Comparison of ENCODE assay signal across 1 cellular context in the genomic region with DNA sequence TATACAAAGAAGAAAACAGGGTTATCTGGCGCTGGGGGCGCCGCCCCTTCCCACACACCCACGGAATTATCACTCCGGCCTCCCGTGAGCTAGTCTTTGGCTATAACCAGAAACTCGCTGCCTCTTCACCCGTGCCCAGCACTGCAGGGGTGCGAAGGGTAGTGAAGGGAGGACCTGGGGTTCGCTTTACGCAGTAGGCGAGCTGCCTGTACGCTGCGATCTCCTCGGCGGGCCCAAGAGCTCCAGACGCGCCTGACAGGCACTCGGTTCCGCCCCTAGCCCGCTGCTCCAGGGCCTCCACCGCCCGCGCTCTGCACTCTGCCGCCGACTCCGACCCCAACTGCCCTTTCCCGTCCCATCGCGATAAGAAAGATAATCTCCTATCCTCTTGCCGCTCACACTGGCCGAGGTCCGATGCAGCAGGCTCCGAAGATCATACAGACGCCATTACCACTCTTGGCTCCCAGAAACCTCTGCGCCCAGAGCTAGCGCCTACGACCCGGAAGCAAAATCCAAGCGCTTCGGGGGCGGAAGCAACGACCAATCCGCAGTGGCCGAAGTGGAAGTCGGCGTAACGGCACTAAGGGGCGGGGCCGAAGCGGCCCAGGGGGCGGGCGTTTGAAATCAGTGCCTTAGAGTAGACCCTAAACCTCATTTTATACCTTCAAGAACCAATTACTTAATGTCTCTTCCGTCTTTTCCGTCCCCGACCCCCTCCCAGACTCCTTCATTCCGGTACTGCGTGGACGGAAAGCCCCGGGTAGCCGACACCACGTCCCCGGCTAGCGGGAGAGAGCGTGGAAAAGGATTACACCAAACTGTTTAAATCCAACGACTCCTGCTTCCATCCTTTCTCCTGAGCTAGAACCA.
TF ChIP-seq lines count a peak whose summit lies in the region.

A gene (minus strand): TSS at position 458 of the 870 bp plus-strand sequence. CDS start 1,371 bp downstream, outside the sequence.
A gene (plus strand): TSS at position 611 of the 870 bp plus-strand sequence. CDS start 23,664 bp downstream, outside the sequence.

TF ChIP-seq in K562, 482 proteins besides CTCF, POLR2A, EP300 and RAD21 (continued from another document and continues in another):
- TF ChIP-seq POU5F1 (IDR thresholded peaks at IDR 0.05; ENCODE audit: borderline replicate concordance, low read depth, low read length, partially characterized antibody) (no peak), TAF1 (IDR thresholded peaks at IDR 0.05; ENCODE audit: control insufficient read depth, extremely low read depth, insufficient read depth, low read length, severe bottlenecking) (peak; percentile 92), PTTG1 (tag; IDR thresholded peaks at IDR 0.05; ENCODE audit: low read depth) (no peak), HDAC6 (IDR thresholded peaks at IDR 0.05; ENCODE audit: low read depth, low read length) (no peak), ZNF551 (CRISPR knock-in tag; IDR thresholded peaks at IDR 0.05) (no peak), KAT8 (IDR thresholded peaks at IDR 0.05; ENCODE audit: low read depth) (no peak), MAZ (CRISPR knock-in tag; conservative IDR thresholded peaks at IDR 0.05 in 1 of 2, IDR thresholded peaks at IDR 0.05 in 1 of 2) (peak; percentile 38 to 40; a peak in 1 of 4 replicates), ZNF584 (CRISPR knock-in tag; IDR thresholded peaks at IDR 0.05; ENCODE audit: low read depth) (no peak), HNRNPUL1 (IDR thresholded peaks at IDR 0.05; ENCODE audit: low read length) (no peak), CXXC5 (CRISPR knock-in tag; IDR thresholded peaks at IDR 0.05) (peak; percentile 90), ZNF232 (CRISPR knock-in tag; IDR thresholded peaks at IDR 0.05) (no peak), MCM2 (IDR thresholded peaks at IDR 0.05; ENCODE audit: low read depth) (no peak), COPS2 (conservative IDR thresholded peaks at IDR 0.05) (no peak), RFX7 (CRISPR knock-in tag; IDR thresholded peaks at IDR 0.05) (no peak), SIX5 (IDR thresholded peaks at IDR 0.05; ENCODE audit: borderline replicate concordance in 1 of 2, insufficient read depth in 1 of 2, low read depth in 1 of 2, low read length in 2 of 2) (peak in 1 of 2 experiments; percentile 37; a peak in 1 of 4 replicates), MTA1 (IDR thresholded peaks at IDR 0.05; ENCODE audit: borderline replicate concordance) (no peak), CCAR2 (IDR thresholded peaks at IDR 0.05; ENCODE audit: low read depth, low read length) (no peak), WHSC1 (IDR thresholded peaks at IDR 0.05; ENCODE audit: low read length) (no peak), NBN (IDR thresholded peaks at IDR 0.05; ENCODE audit: low read depth) (no peak), ZNF124 (CRISPR knock-in tag; IDR thresholded peaks at IDR 0.05) (no peak), FOXJ2 (tag; IDR thresholded peaks at IDR 0.05) (no peak; the same call in 1 of the 2 replicates), FOXA1 (IDR thresholded peaks at IDR 0.05; ENCODE audit: borderline replicate concordance) (no peak), ZFP30 (CRISPR knock-in tag; IDR thresholded peaks at IDR 0.05; ENCODE audit: borderline replicate concordance) (no peak), NRF1 (conservative IDR thresholded peaks at IDR 0.05 in 1 of 2, IDR thresholded peaks at IDR 0.05 in 1 of 2) (peak; percentile 28 to 34; a peak in 2 of 4 replicates), CEBPB (tag; IDR thresholded peaks at IDR 0.05) (no peak)
- TF ChIP-seq, protein P1, sequence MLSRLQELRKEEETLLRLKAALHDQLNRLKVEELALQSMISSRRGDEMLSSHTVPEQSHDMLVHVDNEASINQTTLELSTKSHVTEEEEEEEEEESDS (CRISPR knock-in tag; IDR thresholded peaks at IDR 0.05) = no peak
- TF ChIP-seq, protein P2, sequence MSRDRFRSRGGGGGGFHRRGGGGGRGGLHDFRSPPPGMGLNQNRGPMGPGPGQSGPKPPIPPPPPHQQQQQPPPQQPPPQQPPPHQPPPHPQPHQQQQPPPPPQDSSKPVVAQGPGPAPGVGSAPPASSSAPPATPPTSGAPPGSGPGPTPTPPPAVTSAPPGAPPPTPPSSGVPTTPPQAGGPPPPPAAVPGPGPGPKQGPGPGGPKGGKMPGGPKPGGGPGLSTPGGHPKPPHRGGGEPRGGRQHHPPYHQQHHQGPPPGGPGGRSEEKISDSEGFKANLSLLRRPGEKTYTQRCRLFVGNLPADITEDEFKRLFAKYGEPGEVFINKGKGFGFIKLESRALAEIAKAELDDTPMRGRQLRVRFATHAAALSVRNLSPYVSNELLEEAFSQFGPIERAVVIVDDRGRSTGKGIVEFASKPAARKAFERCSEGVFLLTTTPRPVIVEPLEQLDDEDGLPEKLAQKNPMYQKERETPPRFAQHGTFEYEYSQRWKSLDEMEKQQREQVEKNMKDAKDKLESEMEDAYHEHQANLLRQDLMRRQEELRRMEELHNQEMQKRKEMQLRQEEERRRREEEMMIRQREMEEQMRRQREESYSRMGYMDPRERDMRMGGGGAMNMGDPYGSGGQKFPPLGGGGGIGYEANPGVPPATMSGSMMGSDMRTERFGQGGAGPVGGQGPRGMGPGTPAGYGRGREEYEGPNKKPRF (IDR thresholded peaks at IDR 0.05; ENCODE audit: low read depth, low read length) = no peak
- TF ChIP-seq, protein P3, sequence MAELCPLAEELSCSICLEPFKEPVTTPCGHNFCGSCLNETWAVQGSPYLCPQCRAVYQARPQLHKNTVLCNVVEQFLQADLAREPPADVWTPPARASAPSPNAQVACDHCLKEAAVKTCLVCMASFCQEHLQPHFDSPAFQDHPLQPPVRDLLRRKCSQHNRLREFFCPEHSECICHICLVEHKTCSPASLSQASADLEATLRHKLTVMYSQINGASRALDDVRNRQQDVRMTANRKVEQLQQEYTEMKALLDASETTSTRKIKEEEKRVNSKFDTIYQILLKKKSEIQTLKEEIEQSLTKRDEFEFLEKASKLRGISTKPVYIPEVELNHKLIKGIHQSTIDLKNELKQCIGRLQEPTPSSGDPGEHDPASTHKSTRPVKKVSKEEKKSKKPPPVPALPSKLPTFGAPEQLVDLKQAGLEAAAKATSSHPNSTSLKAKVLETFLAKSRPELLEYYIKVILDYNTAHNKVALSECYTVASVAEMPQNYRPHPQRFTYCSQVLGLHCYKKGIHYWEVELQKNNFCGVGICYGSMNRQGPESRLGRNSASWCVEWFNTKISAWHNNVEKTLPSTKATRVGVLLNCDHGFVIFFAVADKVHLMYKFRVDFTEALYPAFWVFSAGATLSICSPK (IDR thresholded peaks at IDR 0.05; ENCODE audit: borderline replicate concordance) = no peak
- TF ChIP-seq, protein P4, sequence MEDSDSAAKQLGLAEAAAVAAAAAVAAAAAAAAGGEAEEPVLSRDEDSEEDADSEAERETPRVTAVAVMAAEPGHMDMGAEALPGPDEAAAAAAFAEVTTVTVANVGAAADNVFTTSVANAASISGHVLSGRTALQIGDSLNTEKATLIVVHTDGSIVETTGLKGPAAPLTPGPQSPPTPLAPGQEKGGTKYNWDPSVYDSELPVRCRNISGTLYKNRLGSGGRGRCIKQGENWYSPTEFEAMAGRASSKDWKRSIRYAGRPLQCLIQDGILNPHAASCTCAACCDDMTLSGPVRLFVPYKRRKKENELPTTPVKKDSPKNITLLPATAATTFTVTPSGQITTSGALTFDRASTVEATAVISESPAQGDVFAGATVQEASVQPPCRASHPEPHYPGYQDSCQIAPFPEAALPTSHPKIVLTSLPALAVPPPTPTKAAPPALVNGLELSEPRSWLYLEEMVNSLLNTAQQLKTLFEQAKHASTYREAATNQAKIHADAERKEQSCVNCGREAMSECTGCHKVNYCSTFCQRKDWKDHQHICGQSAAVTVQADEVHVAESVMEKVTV (CRISPR knock-in tag; IDR thresholded peaks at IDR 0.05) = no peak
- TF ChIP-seq, protein P5, sequence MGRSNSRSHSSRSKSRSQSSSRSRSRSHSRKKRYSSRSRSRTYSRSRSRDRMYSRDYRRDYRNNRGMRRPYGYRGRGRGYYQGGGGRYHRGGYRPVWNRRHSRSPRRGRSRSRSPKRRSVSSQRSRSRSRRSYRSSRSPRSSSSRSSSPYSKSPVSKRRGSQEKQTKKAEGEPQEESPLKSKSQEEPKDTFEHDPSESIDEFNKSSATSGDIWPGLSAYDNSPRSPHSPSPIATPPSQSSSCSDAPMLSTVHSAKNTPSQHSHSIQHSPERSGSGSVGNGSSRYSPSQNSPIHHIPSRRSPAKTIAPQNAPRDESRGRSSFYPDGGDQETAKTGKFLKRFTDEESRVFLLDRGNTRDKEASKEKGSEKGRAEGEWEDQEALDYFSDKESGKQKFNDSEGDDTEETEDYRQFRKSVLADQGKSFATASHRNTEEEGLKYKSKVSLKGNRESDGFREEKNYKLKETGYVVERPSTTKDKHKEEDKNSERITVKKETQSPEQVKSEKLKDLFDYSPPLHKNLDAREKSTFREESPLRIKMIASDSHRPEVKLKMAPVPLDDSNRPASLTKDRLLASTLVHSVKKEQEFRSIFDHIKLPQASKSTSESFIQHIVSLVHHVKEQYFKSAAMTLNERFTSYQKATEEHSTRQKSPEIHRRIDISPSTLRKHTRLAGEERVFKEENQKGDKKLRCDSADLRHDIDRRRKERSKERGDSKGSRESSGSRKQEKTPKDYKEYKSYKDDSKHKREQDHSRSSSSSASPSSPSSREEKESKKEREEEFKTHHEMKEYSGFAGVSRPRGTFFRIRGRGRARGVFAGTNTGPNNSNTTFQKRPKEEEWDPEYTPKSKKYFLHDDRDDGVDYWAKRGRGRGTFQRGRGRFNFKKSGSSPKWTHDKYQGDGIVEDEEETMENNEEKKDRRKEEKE (IDR thresholded peaks at IDR 0.05; ENCODE audit: borderline replicate concordance in 1 of 2, control insufficient read depth in 1 of 2, low read depth in 2 of 2, low read length in 1 of 2) = no peak
- TF ChIP-seq, protein P6, sequence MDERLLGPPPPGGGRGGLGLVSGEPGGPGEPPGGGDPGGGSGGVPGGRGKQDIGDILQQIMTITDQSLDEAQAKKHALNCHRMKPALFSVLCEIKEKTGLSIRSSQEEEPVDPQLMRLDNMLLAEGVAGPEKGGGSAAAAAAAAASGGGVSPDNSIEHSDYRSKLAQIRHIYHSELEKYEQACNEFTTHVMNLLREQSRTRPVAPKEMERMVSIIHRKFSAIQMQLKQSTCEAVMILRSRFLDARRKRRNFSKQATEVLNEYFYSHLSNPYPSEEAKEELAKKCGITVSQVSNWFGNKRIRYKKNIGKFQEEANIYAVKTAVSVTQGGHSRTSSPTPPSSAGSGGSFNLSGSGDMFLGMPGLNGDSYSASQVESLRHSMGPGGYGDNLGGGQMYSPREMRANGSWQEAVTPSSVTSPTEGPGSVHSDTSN (CRISPR knock-in tag; IDR thresholded peaks at IDR 0.05; ENCODE audit: low read depth) = no peak
- TF ChIP-seq, protein P6 (tag; conservative IDR thresholded peaks at IDR 0.05; ENCODE audit: low read depth) = no peak
- TF ChIP-seq, protein P7, sequence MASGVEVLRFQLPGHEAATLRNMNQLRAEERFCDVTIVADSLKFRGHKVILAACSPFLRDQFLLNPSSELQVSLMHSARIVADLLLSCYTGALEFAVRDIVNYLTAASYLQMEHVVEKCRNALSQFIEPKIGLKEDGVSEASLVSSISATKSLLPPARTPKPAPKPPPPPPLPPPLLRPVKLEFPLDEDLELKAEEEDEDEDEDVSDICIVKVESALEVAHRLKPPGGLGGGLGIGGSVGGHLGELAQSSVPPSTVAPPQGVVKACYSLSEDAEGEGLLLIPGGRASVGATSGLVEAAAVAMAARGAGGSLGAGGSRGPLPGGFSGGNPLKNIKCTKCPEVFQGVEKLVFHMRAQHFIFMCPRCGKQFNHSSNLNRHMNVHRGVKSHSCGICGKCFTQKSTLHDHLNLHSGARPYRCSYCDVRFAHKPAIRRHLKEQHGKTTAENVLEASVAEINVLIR (CRISPR knock-in tag; IDR thresholded peaks at IDR 0.05) = 0 out of 2 replicates have a peak, but pooled peaks have one; percentile 30
- TF ChIP-seq, protein P8, sequence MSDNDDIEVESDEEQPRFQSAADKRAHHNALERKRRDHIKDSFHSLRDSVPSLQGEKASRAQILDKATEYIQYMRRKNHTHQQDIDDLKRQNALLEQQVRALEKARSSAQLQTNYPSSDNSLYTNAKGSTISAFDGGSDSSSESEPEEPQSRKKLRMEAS (CRISPR knock-in tag; IDR thresholded peaks at IDR 0.05) = peak; percentile 56; the same call in 1 of the 2 replicates
- TF ChIP-seq, protein P9, sequence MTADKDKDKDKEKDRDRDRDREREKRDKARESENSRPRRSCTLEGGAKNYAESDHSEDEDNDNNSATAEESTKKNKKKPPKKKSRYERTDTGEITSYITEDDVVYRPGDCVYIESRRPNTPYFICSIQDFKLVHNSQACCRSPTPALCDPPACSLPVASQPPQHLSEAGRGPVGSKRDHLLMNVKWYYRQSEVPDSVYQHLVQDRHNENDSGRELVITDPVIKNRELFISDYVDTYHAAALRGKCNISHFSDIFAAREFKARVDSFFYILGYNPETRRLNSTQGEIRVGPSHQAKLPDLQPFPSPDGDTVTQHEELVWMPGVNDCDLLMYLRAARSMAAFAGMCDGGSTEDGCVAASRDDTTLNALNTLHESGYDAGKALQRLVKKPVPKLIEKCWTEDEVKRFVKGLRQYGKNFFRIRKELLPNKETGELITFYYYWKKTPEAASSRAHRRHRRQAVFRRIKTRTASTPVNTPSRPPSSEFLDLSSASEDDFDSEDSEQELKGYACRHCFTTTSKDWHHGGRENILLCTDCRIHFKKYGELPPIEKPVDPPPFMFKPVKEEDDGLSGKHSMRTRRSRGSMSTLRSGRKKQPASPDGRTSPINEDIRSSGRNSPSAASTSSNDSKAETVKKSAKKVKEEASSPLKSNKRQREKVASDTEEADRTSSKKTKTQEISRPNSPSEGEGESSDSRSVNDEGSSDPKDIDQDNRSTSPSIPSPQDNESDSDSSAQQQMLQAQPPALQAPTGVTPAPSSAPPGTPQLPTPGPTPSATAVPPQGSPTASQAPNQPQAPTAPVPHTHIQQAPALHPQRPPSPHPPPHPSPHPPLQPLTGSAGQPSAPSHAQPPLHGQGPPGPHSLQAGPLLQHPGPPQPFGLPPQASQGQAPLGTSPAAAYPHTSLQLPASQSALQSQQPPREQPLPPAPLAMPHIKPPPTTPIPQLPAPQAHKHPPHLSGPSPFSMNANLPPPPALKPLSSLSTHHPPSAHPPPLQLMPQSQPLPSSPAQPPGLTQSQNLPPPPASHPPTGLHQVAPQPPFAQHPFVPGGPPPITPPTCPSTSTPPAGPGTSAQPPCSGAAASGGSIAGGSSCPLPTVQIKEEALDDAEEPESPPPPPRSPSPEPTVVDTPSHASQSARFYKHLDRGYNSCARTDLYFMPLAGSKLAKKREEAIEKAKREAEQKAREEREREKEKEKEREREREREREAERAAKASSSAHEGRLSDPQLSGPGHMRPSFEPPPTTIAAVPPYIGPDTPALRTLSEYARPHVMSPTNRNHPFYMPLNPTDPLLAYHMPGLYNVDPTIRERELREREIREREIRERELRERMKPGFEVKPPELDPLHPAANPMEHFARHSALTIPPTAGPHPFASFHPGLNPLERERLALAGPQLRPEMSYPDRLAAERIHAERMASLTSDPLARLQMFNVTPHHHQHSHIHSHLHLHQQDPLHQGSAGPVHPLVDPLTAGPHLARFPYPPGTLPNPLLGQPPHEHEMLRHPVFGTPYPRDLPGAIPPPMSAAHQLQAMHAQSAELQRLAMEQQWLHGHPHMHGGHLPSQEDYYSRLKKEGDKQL (CRISPR knock-in tag; IDR thresholded peaks at IDR 0.05; ENCODE audit: borderline replicate concordance) = no peak
